ENCODE assay signal across 17 cellular contexts in genomic region chr5:107026098-107026497, GRCh38.
DNase-seq lines count a peak whose midpoint lies in the region; ATAC-seq and TF ChIP-seq lines count a peak whose summit lies in the region.
"Had no signal": no experiment of that assay in that cellular context is flagged by ENCODE, and none has a peak within 500 bp of the region (broad histone marks: within the 10 kb centered on the region; RNA-seq: fewer than 3 reads in every experiment).

No MANE protein-coding gene starts in this region.

- peak; percentile 3 for DNase-seq in COLO829 (ENCODE audit: low spot score)
- DNase-seq in HCEC 1CT = peak; percentile 27
- DNase-seq in WTC11 (ENCODE audit: low spot score) = no peak
- peak; percentile 14 for DNase-seq in iPS DF 4.7 (ENCODE audit: extremely low read depth, low spot score)
- DNase-seq in HUDEP-2 (lab: John Stamatoyannopoulos, UW; ENCODE audit: unreplicated experiment in 76 of 76) = no peak
- no peak for DNase-seq in tibial nerve (ENCODE audit: low spot score in 2 of 2)
- DNase-seq in activated naive CD8-positive, alpha-beta T cell treated with anti-CD3 and anti-CD28 coated beads, Interleukin-2, amount 50 U/mL, for 24 hours = no peak
- no peak for DNase-seq in activated CD8-positive, alpha-beta memory T cell treated with anti-CD3 and anti-CD28 coated beads, Interleukin-2, amount 10 ng/mL, durations not matched to agents 7 days and 5 days
- DNase-seq: COR-L47, NCI-H146, NCI-H2081, NCI-H226, RPMI8226, SIG-M5 had no signal

- WGBS in tibial nerve, 2 donors = 48 to 56% methylated on average over 2 of the region's 2 CpGs

- no peaks in the 10 kb centered on the region for H3K36me3 Mint-ChIP-seq in WTC11
- no peaks in the 10 kb centered on the region for H3K36me3 Mint-ChIP-seq in activated naive CD8-positive, alpha-beta T cell treated with anti-CD3 and anti-CD28 coated beads, Interleukin-2, amount 50 U/mL, for 24 hours (ENCODE audit: low read depth)
- no peaks in the 10 kb centered on the region for H3K36me3 Mint-ChIP-seq in activated CD8-positive, alpha-beta memory T cell treated with anti-CD3 and anti-CD28 coated beads, Interleukin-2, amount 10 ng/mL, durations not matched to agents 7 days and 5 days

- H3K36me3 ChIP-seq in tibial nerve = no peaks in the 10 kb centered on the region

- H3K4me3 ChIP-seq in tibial nerve = no peak overlapping the region
- H3K4me3 ChIP-seq: A549, K562 had no signal

- CTCF ChIA-PET in WTC11 (lab: Charles Lee) = no interaction called here
- CTCF ChIA-PET in activated CD8-positive, alpha-beta memory T cell treated with anti-CD3 and anti-CD28 coated beads, Interleukin-2, amount 10 ng/mL, durations not matched to agents 7 days and 5 days (lab: Charles Lee) = no interaction called here

- TF ChIP-seq CTCF in WTC11 (IDR thresholded peaks at IDR 0.05) (no peak), tibial nerve (IDR thresholded peaks at IDR 0.05) (no peak)

- peaks cover 34% of the 10 kb centered on the region for H3K4me1 Mint-ChIP-seq in WTC11
- no peaks in the 10 kb centered on the region for H3K4me1 Mint-ChIP-seq in activated naive CD8-positive, alpha-beta T cell treated with anti-CD3 and anti-CD28 coated beads, Interleukin-2, amount 50 U/mL, for 24 hours
- no peaks in the 10 kb centered on the region for H3K4me1 Mint-ChIP-seq in activated CD8-positive, alpha-beta memory T cell treated with anti-CD3 and anti-CD28 coated beads, Interleukin-2, amount 10 ng/mL, durations not matched to agents 7 days and 5 days

- H3K27ac ChIP-seq in tibial nerve = no peak overlapping the region
- H3K27ac ChIP-seq: A549, C4-2B had no signal

- H3K9me3 Mint-ChIP-seq in WTC11 = no peaks in the 10 kb centered on the region
- no peaks in the 10 kb centered on the region for H3K9me3 Mint-ChIP-seq in activated naive CD8-positive, alpha-beta T cell treated with anti-CD3 and anti-CD28 coated beads, Interleukin-2, amount 50 U/mL, for 24 hours
- peaks cover under 1% of the 10 kb centered on the region for H3K9me3 Mint-ChIP-seq in activated CD8-positive, alpha-beta memory T cell treated with anti-CD3 and anti-CD28 coated beads, Interleukin-2, amount 10 ng/mL, durations not matched to agents 7 days and 5 days (ENCODE audit: low read depth)

- peak overlapping the region; percentile 73 for H3K27ac Mint-ChIP-seq in WTC11
- no peak overlapping the region for H3K27ac Mint-ChIP-seq in activated naive CD8-positive, alpha-beta T cell treated with anti-CD3 and anti-CD28 coated beads, Interleukin-2, amount 50 U/mL, for 24 hours
- H3K27ac Mint-ChIP-seq in activated CD8-positive, alpha-beta memory T cell treated with anti-CD3 and anti-CD28 coated beads, Interleukin-2, amount 10 ng/mL, durations not matched to agents 7 days and 5 days = no peak overlapping the region

- ATAC-seq in WTC11 = peak; percentile 89
- no peak for ATAC-seq in activated naive CD8-positive, alpha-beta T cell treated with anti-CD3 and anti-CD28 coated beads, Interleukin-2, amount 50 U/mL, for 24 hours
- ATAC-seq in activated CD8-positive, alpha-beta memory T cell treated with anti-CD3 and anti-CD28 coated beads, Interleukin-2, amount 10 ng/mL, durations not matched to agents 7 days and 5 days = no peak
- ATAC-seq: A549, K562 had no signal

- TF ChIP-seq EP300 in tibial nerve (IDR thresholded peaks at IDR 0.05) = no peak

- H3K4me1 ChIP-seq in tibial nerve = no peaks in the 10 kb centered on the region
- H3K4me1 ChIP-seq: A549 had no signal

- POLR2A ChIA-PET in WTC11 (lab: Charles Lee) = no interaction called here

- H3K27me3 Mint-ChIP-seq in WTC11 (ENCODE audit: low read depth) = no peaks in the 10 kb centered on the region
- no peaks in the 10 kb centered on the region for H3K27me3 Mint-ChIP-seq in activated naive CD8-positive, alpha-beta T cell treated with anti-CD3 and anti-CD28 coated beads, Interleukin-2, amount 50 U/mL, for 24 hours
- H3K27me3 Mint-ChIP-seq in activated CD8-positive, alpha-beta memory T cell treated with anti-CD3 and anti-CD28 coated beads, Interleukin-2, amount 10 ng/mL, durations not matched to agents 7 days and 5 days = no peaks in the 10 kb centered on the region

- H3K9me3 ChIP-seq in tibial nerve = no peaks in the 10 kb centered on the region
- H3K9me3 ChIP-seq: A549 had no signal

- H3K27me3 ChIP-seq in tibial nerve = no peaks in the 10 kb centered on the region

- peak overlapping the region; percentile 16; the same call in 1 of the 2 replicates for H3K4me3 Mint-ChIP-seq in WTC11
- no peak overlapping the region for H3K4me3 Mint-ChIP-seq in activated naive CD8-positive, alpha-beta T cell treated with anti-CD3 and anti-CD28 coated beads, Interleukin-2, amount 50 U/mL, for 24 hours
- H3K4me3 Mint-ChIP-seq in activated CD8-positive, alpha-beta memory T cell treated with anti-CD3 and anti-CD28 coated beads, Interleukin-2, amount 10 ng/mL, durations not matched to agents 7 days and 5 days = no peak overlapping the region

- no peak for TF ChIP-seq POLR2A in tibial nerve (IDR thresholded peaks at IDR 0.05)

TF ChIP-seq in WTC11, 78 proteins besides CTCF, POLR2A, EP300 and RAD21 (continues in another document):
- TF ChIP-seq CBFB (CRISPR knock-in tag; IDR thresholded peaks at IDR 0.05; ENCODE audit: low read depth) (no peak), HMGA2 (CRISPR knock-in tag; IDR thresholded peaks at IDR 0.05) (no peak), ZNF512 (CRISPR knock-in tag; IDR thresholded peaks at IDR 0.05; ENCODE audit: borderline replicate concordance) (no peak), NR2C2 (CRISPR knock-in tag; IDR thresholded peaks at IDR 0.05) (no peak), PRDM15 (CRISPR knock-in tag; IDR thresholded peaks at IDR 0.05) (no peak), E2F1 (CRISPR knock-in tag; IDR thresholded peaks at IDR 0.05) (no peak), ATF3 (CRISPR knock-in tag; conservative IDR thresholded peaks at IDR 0.05) (no peak), RORB (CRISPR knock-in tag; IDR thresholded peaks at IDR 0.05) (no peak), ZNF671 (CRISPR knock-in tag; IDR thresholded peaks at IDR 0.05) (no peak), MXD4 (CRISPR knock-in tag; IDR thresholded peaks at IDR 0.05; ENCODE audit: borderline replicate concordance) (no peak), SMAD3 (CRISPR knock-in tag; IDR thresholded peaks at IDR 0.05; ENCODE audit: borderline replicate concordance) (no peak), CREM (CRISPR knock-in tag; IDR thresholded peaks at IDR 0.05) (no peak), CREB1 (CRISPR knock-in tag; IDR thresholded peaks at IDR 0.05) (no peak), ZNF416 (CRISPR knock-in tag; IDR thresholded peaks at IDR 0.05) (no peak)

Comparison
In these comparisons a context has a peak if more than half of its experiments do, and no peak if none do; other contexts are left out.
1. DNase-seq: peak in COLO829 (single experiment), HCEC 1CT (single experiment) and iPS DF 4.7 (single experiment); none in WTC11 (single experiment), HUDEP-2 (0 of 76), tibial nerve (0 of 2), activated naive CD8-positive, alpha-beta T cell treated with anti-CD3 and anti-CD28 coated beads, Interleukin-2, amount 50 U/mL, for 24 hours (single experiment) and activated CD8-positive, alpha-beta memory T cell treated with anti-CD3 and anti-CD28 coated beads, Interleukin-2, amount 10 ng/mL, durations not matched to agents 7 days and 5 days (single experiment).